Comparison of ENCODE assay signal across 9 cellular contexts in the genomic region with DNA sequence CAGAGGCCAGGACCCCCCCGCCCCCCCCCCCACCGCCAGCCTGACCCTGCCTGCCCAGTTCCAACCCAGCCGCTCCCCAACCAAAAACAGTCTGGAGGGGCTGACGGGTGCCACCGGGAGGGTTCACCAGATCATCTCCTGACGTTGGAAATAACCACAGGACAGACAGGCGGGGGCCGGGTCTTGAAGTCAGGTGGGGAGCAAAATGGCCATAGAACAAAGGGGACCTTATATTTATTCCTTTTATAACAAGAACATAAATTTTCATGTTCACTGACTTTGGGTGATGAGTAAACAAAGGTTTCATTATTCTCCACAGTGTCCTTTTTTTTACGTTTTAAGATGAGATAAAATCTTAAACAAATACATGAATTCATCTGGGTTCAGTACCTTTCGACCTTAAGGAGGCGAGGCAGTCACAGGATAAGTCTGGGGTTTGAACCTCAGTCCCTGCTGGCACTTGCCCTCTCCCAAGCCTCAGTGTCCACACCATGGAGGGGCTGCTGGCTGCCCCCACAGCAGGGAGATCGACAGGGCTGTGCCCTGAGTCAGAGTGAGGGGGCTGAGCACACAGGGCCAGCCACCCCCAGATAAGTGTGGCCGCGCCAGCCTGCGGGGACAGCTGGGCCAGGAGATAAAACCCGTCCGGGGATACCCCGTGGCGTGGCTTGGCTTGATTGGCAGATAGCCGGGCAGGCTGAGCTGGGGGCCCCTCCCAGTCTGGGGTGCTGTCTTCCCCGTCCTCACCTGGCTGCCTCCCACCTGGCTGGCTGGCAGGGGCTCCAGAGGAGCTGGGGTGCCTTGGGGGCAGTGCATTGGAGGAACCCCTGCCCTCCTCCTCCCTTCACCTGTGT. TPM values are rescaled to one million over a fixed set of nuclear protein-coding genes. Genes with fewer than 3 reads are reported as not detected.
DNase-seq lines count a peak whose midpoint lies in the region; ATAC-seq and TF ChIP-seq lines count a peak whose summit lies in the region.
"Had no signal": no experiment of that assay in that cellular context is flagged by ENCODE, and none has a peak within 500 bp of the region (broad histone marks: within the 10 kb centered on the region; RNA-seq: fewer than 3 reads in every experiment).

No MANE protein-coding gene starts in this region.

- ATAC-seq in GM18505 (IDR thresholded peaks at IDR 0.05; ENCODE audit: unreplicated experiment): no peak
- no peak for ATAC-seq in HG03108 (IDR thresholded peaks at IDR 0.05; ENCODE audit: unreplicated experiment)

- CTCF ChIA-PET in A673 (lab: Charles Lee): interaction anchor here (1.7 to 1.8 kb wide), 2 partner anchors 17 to 75 kb away, joined by 6 to 24 read pairs; no protein-coding TSS in a partner anchor

- peak overlapping the region; percentile 41 for H3K27ac Mint-ChIP-seq in activated naive CD4-positive, alpha-beta T cell treated with anti-CD3 and anti-CD28 coated beads, Interleukin-2, amount 50 U/mL, for 24 hours

- H3K23ac ChIP-seq in mesenchymal stem cell (ENCODE audit: low read length in 2 of 2): no peak overlapping the region

- no peaks in the 10 kb centered on the region for H3K27me3 ChIP-seq in A673 (replicated peaks; ENCODE audit: insufficient read depth, low read depth, low read length, poor library complexity)
- H3K27me3 ChIP-seq in HUES64 (ENCODE audit: insufficient read depth, low read length): no peaks in the 10 kb centered on the region
- H3K27me3 ChIP-seq in mesenchymal stem cell (ENCODE audit: control insufficient read depth in 1 of 2, insufficient read depth in 1 of 2, low read length in 2 of 2): peaks cover 0 to 6% of the 10 kb centered on the region in 2 experiments

- POLR2A ChIA-PET in A673 (lab: Charles Lee; ENCODE audit: low non-redundant PET): interaction anchor here (1.7 kb wide), 1 partner anchor 14 kb away, joined by 7 read pairs; no protein-coding TSS in a partner anchor

- no peaks in the 10 kb centered on the region for H3K27me3 Mint-ChIP-seq in activated naive CD4-positive, alpha-beta T cell treated with anti-CD3 and anti-CD28 coated beads, Interleukin-2, amount 50 U/mL, for 24 hours

- no peak for TF ChIP-seq POLR2A in GM18505 (IDR thresholded peaks at IDR 0.05; ENCODE audit: borderline replicate concordance, extremely low read depth, insufficient read depth, insufficient read length)

- H3K36me3 ChIP-seq in A673 (ENCODE audit: insufficient read depth, low read length, poor library complexity, severe bottlenecking) (peaks cover 53% of the 10 kb centered on the region), HUES64 (ENCODE audit: insufficient read depth, low read length) (peaks cover 30% of the 10 kb centered on the region), mesenchymal stem cell (ENCODE audit: control insufficient read depth in 1 of 2, insufficient read depth in 2 of 2, low read depth in 1 of 2, low read length in 2 of 2) (peaks cover 11 to 42% of the 10 kb centered on the region in 2 experiments)

- peak overlapping the region; percentile 45 for H4K8ac ChIP-seq in mesenchymal stem cell (ENCODE audit: low read length)

- peak overlapping the region; percentile 53 for H4K91ac ChIP-seq in mesenchymal stem cell (ENCODE audit: low read length)

- 79% methylated on average over 19 of the region's 21 CpGs for WGBS in HUES64
- WGBS in mesenchymal stem cell: 88% methylated on average over 12 of the region's 21 CpGs

- H3K9me3 ChIP-seq in A673 (ENCODE audit: low read depth, low read length, poor library complexity, severe bottlenecking): no peaks in the 10 kb centered on the region
- H3K9me3 ChIP-seq in HUES64 (ENCODE audit: insufficient read depth, low read depth, low read length): no peaks in the 10 kb centered on the region
- no peaks in the 10 kb centered on the region for H3K9me3 ChIP-seq in mesenchymal stem cell (ENCODE audit: control insufficient read depth, low read length)

- DNase-seq in A673 (ENCODE audit: low spot score) (no peak), mesenchymal stem cell (no peak), NCI-H1092 treated with DMSO at 0.1 percent for 48 hours (lab: John Stamatoyannopoulos, UW) (no peak)
- no peak for DNase-seq in NK-92 treated with Interleukin-12 subunit alpha and Interleukin-12 subunit beta, amount 100 ng/mL, for 24 hours (lab: John Stamatoyannopoulos, UW)

- H3K4me1 ChIP-seq in A673 (ENCODE audit: insufficient read depth, low read length, poor library complexity, severe bottlenecking) (peaks cover 72% of the 10 kb centered on the region), HUES64 (ENCODE audit: insufficient read depth, low read length) (peaks cover 24% of the 10 kb centered on the region), mesenchymal stem cell (ENCODE audit: control insufficient read depth, insufficient read depth, low read depth, low read length) (peaks cover 70% of the 10 kb centered on the region)

- BruUV-seq in A673 (replicated peaks; lab: Mats Ljungman, UMichigan): TSS peak; percentile 96

- no peak overlapping the region for H3K14ac ChIP-seq in mesenchymal stem cell (ENCODE audit: low read length in 2 of 2)

- H2AK5ac ChIP-seq in mesenchymal stem cell (ENCODE audit: low read length, severe bottlenecking): peak overlapping the region; percentile 8

- H3K4ac ChIP-seq in mesenchymal stem cell (ENCODE audit: low read depth in 1 of 2, low read length in 2 of 2): peak overlapping the region; percentile 36 to 42

- peaks cover 11% of the 10 kb centered on the region for H3K36me3 Mint-ChIP-seq in activated naive CD4-positive, alpha-beta T cell treated with anti-CD3 and anti-CD28 coated beads, Interleukin-2, amount 50 U/mL, for 24 hours

- TF ChIP-seq CTCF in A673 (conservative IDR thresholded peaks at IDR 0.05; ENCODE audit: low read depth, low read length): no peak

- intact Hi-C loops in A673 (cut with micrococcal nuclease; ENCODE audit: unreplicated experiment): loop anchor here (5.0 kb wide), 1 partner anchor 77 kb away; no protein-coding TSS in a partner anchor

- peak overlapping the region; percentile 59 to 80 for H2BK12ac ChIP-seq in mesenchymal stem cell (ENCODE audit: low read length in 2 of 2)

- H3K18ac ChIP-seq in mesenchymal stem cell (ENCODE audit: low read depth in 1 of 2, low read length in 2 of 2): peak overlapping the region; percentile 11 to 77

- no peak overlapping the region for H3K4me2 ChIP-seq in mesenchymal stem cell (ENCODE audit: low read length, poor library complexity, severe bottlenecking)

- H2AFZ ChIP-seq in mesenchymal stem cell (ENCODE audit: low read depth, low read length): no peak overlapping the region

- H2BK5ac ChIP-seq in mesenchymal stem cell (ENCODE audit: low read depth, low read length, poor library complexity, severe bottlenecking): no peak overlapping the region

- peak overlapping the region; percentile 79 for H3K4me3 Mint-ChIP-seq in activated naive CD4-positive, alpha-beta T cell treated with anti-CD3 and anti-CD28 coated beads, Interleukin-2, amount 50 U/mL, for 24 hours

- H2BK120ac ChIP-seq in mesenchymal stem cell (ENCODE audit: low read depth, low read length): no peak overlapping the region

- H3K79me1 ChIP-seq in mesenchymal stem cell (replicated peaks; ENCODE audit: low read length, poor library complexity, severe bottlenecking): peaks cover 17% of the 10 kb centered on the region

- H3K4me3 ChIP-seq in A673 (ENCODE audit: low read depth, low read length, poor library complexity, severe bottlenecking) (peak overlapping the region; percentile 17), HUES64 (ENCODE audit: low read length) (no peak overlapping the region), mesenchymal stem cell (ENCODE audit: insufficient read depth in 1 of 2, low read depth in 1 of 2, low read length in 2 of 2) (peak overlapping the region in 1 of 2 experiments; percentile 80)
- H3K4me3 ChIP-seq: lung had no signal

- peaks cover 33% of the 10 kb centered on the region for H3K4me1 Mint-ChIP-seq in activated naive CD4-positive, alpha-beta T cell treated with anti-CD3 and anti-CD28 coated beads, Interleukin-2, amount 50 U/mL, for 24 hours

- H3K9ac ChIP-seq in HUES64 (ENCODE audit: low read depth, low read length) (no peak overlapping the region), mesenchymal stem cell (ENCODE audit: low read length) (peak overlapping the region; percentile 87)

- no peaks in the 10 kb centered on the region for H3K9me3 Mint-ChIP-seq in activated naive CD4-positive, alpha-beta T cell treated with anti-CD3 and anti-CD28 coated beads, Interleukin-2, amount 50 U/mL, for 24 hours

- H2BK15ac ChIP-seq in mesenchymal stem cell (ENCODE audit: low read depth, poor library complexity, severe bottlenecking): peak overlapping the region; percentile 28

- H3K27ac ChIP-seq in A673 (ENCODE audit: low read depth, low read length, poor library complexity, severe bottlenecking) (peak overlapping the region; percentile 79), HUES64 (ENCODE audit: low read depth, low read length) (peak overlapping the region; percentile 18; the same call in 1 of the 2 replicates), mesenchymal stem cell (ENCODE audit: low read length, poor library complexity, severe bottlenecking) (no peak overlapping the region)

RNA-seq across cellular contexts. Expression of a gene that starts 15.0 kb away (rescaled TPM):
- total RNA-seq in A673 (2021): 324 and 371 TPM in 2 replicates
- polyA plus RNA-seq in HUES64 (2013, experiment 1 of 2): 122 TPM
- 115 TPM for polyA plus RNA-seq in HUES64 (2013, experiment 2 of 2)
- polyA plus RNA-seq in mesenchymal stem cell (2013, experiment 1 of 2): 56.3 TPM
- polyA plus RNA-seq in mesenchymal stem cell (2013, experiment 2 of 2): 54.9 TPM
